In genomic region chr6:4281341-4282293, GRCh38 we compare ENCODE assay signal across 8 cellular contexts.
DNase-seq lines count a peak whose midpoint lies in the region; ATAC-seq, FAIRE-seq and TF ChIP-seq lines count a peak whose summit lies in the region.

No MANE protein-coding gene starts in this region.

- no peaks in the 10 kb centered on the region for H3K36me3 ChIP-seq in right atrium auricular region
- no peaks in the 10 kb centered on the region for H3K36me3 ChIP-seq in small intestine (ENCODE audit: control insufficient read depth in 2 of 2, insufficient read depth in 2 of 2, low read length in 2 of 2)

- TF ChIP-seq CTCF in right atrium auricular region (IDR thresholded peaks at IDR 0.05) (peak in 1 of 2 donors; percentile 68), brain (conservative IDR thresholded peaks at IDR 0.05) (peak in 1 of 2 experiments; percentile 35)

- intact Hi-C loops in Right ventricle myocardium inferior (cut with DNase I), result no loop called here

- H3K27ac ChIP-seq in right atrium auricular region (no peak overlapping the region), small intestine (ENCODE audit: low read depth in 1 of 2, low read length in 1 of 2) (no peak overlapping the region)

- H3K27me3 ChIP-seq in right atrium auricular region, result no peaks in the 10 kb centered on the region
- H3K27me3 ChIP-seq in small intestine (ENCODE audit: control insufficient read depth in 2 of 2, insufficient read depth in 2 of 2, low read length in 2 of 2), result no peaks in the 10 kb centered on the region

- H3K9me3 ChIP-seq in right atrium auricular region (no peaks in the 10 kb centered on the region), small intestine (ENCODE audit: control insufficient read depth, low read depth) (no peaks in the 10 kb centered on the region)

- FAIRE-seq in small intestine (lab: Jason Lieb, UNC), result no peak

- H3K36me3 Mint-ChIP-seq in brain, result no peaks in the 10 kb centered on the region
- H3K36me3 Mint-ChIP-seq in immature natural killer cell, result no peaks in the 10 kb centered on the region

- ATAC-seq in Right ventricle myocardium inferior (peak; percentile 68), HG03064 (IDR thresholded peaks at IDR 0.05; ENCODE audit: low read depth, unreplicated experiment) (peak; percentile 96)

- peaks cover 15% of the 10 kb centered on the region for H3K4me1 Mint-ChIP-seq in brain
- peaks cover 5% of the 10 kb centered on the region in 2 donors for H3K4me1 Mint-ChIP-seq in immature natural killer cell

- WGBS in small intestine, 3 donors, result 14 to 25% (median 17%) methylated on average over 46 of the region's 46 CpGs

- H3K4me3 ChIP-seq in right atrium auricular region, result peak overlapping the region in 1 of 2 donors; percentile 32
- peak overlapping the region in 1 of 2 donors; percentile 29 for H3K4me3 ChIP-seq in small intestine (ENCODE audit: low read depth in 1 of 2, low read length in 2 of 2)

- H3K4me3 Mint-ChIP-seq in brain (peak overlapping the region; percentile 73 to 79 (median 73)), immature natural killer cell (peak overlapping the region in 2 of 5 donors; percentile 42 to 57)

- H3K27ac Mint-ChIP-seq in brain (peak overlapping the region in 4 of 5 experiments; percentile 29 to 68 (median 51)), immature natural killer cell (no peak overlapping the region)

- DNase-seq in Right ventricle myocardium inferior (ENCODE audit: missing footprints) (peak; percentile 69), right atrium auricular region (ENCODE audit: low spot score) (no peak), NCI-H226 (peak; percentile 96), immature natural killer cell (peak in 2 of 3 donors; percentile 0 to 6), small intestine (peak; percentile 71)
- DNase-seq in activated CD4-positive, CD25-positive, alpha-beta regulatory T cell (lab: John Stamatoyannopoulos, UW), result no peak

- H3K4me1 ChIP-seq in right atrium auricular region (peaks cover 0 to 10% of the 10 kb centered on the region in 2 donors), small intestine (ENCODE audit: control insufficient read depth in 2 of 2, insufficient read depth in 1 of 2, low read depth in 1 of 2, low read length in 1 of 2) (no peaks in the 10 kb centered on the region)

- peaks cover 6% of the 10 kb centered on the region for H3K27me3 Mint-ChIP-seq in brain
- peaks cover 9 to 17% (median 11%) of the 10 kb centered on the region in 3 donors for H3K27me3 Mint-ChIP-seq in immature natural killer cell (ENCODE audit: low read depth in 3 of 3)

- peaks cover 3 to 13% (median 12%) of the 10 kb centered on the region in 5 experiments for H3K9me3 Mint-ChIP-seq in brain
- H3K9me3 Mint-ChIP-seq in immature natural killer cell, result peaks cover 0 to 3% (median 0%) of the 10 kb centered on the region in 6 donors

Comparison
In these comparisons a context has a peak if more than half of its experiments do, and no peak if none do; other contexts are left out.
1. DNase-seq: peak in Right ventricle myocardium inferior (single experiment), NCI-H226 (single experiment), immature natural killer cell (2 of 3) and small intestine (single experiment); none in right atrium auricular region (single experiment) and activated CD4-positive, CD25-positive, alpha-beta regulatory T cell (0 of 4).
2. H3K27ac Mint-ChIP-seq: peak in brain (4 of 5); none in immature natural killer cell (0 of 6).